In genomic region chr2:154707994-154708393, GRCh38 we compare ENCODE assay signal across 25 cellular contexts. TPM values are rescaled to one million over a fixed set of nuclear protein-coding genes. Genes with fewer than 3 reads are reported as not detected.
"Had no signal": no experiment of that assay in that cellular context is flagged by ENCODE, and none has a peak within 500 bp of the region (broad histone marks: within the 10 kb centered on the region; RNA-seq: fewer than 3 reads in every experiment).

No MANE protein-coding gene starts in this region.

- H3K36me3 ChIP-seq: esophagus squamous epithelium, gastroesophageal sphincter, neutrophil, spleen, tibial nerve, upper lobe of right lung, vagina had no signal

- H3K27ac ChIP-seq: esophagus squamous epithelium, gastroesophageal sphincter, hepatocyte, neutrophil, spleen, testis, tibial nerve, upper lobe of right lung, vagina had no signal

- H3K4me1 ChIP-seq: esophagus squamous epithelium, gastroesophageal sphincter, spleen, testis, tibial nerve, upper lobe of right lung, vagina had no signal

- H3K27me3 ChIP-seq: esophagus squamous epithelium, gastroesophageal sphincter, hepatocyte, neutrophil, spleen, testis, tibial nerve, upper lobe of right lung, vagina had no signal

- H3K4me3 ChIP-seq: esophagus squamous epithelium, gastroesophageal sphincter, hepatocyte, spleen, testis, tibial nerve, upper lobe of right lung, vagina had no signal

- DNase-seq: effector memory CD8-positive, alpha-beta T cell; esophagus squamous epithelium; foreskin fibroblast; glutamatergic neuron; mammary epithelial cell; naive thymus-derived CD4-positive, alpha-beta T cell; nephron progenitor cell; spleen; stimulated activated CD4-positive, alpha-beta T cell treated with anti-CD3 and anti-CD28 coated beads, Interleukin-2, amount 100 ng/mL, for 24 hours; stimulated activated CD4-positive, alpha-beta T cell treated with anti-CD3 and anti-CD28 coated beads, Interleukin-4, amount 100 ng/mL, for 4 hours; stimulated activated naive B cell treated with anti-CD40 and anti-IgM and Interleukin-4, amounts not matched to agents 10 μg/mL and 1 μg/mL and 100 μg/mL, for 72 hours; stimulated activated naive CD8-positive, alpha-beta T cell treated with anti-CD3 and anti-CD28 coated beads, Interleukin-15, amount 100 ng/mL, for 72 hours; testis; upper lobe of right lung had no signal

- H3K9me3 ChIP-seq: esophagus squamous epithelium, gastroesophageal sphincter, neutrophil, spleen, testis, tibial nerve, upper lobe of right lung, vagina had no signal

RNA-seq across cellular contexts. Expression of gene KCNJ3, which starts 9.5 kb away (rescaled TPM):
- total RNA-seq: esophagus squamous epithelium; kidney epithelial cell; mammary epithelial cell; mesenteric fat pad; mononuclear cell; naive thymus-derived CD4-positive, alpha-beta T cell; osteoblast; pulmonary artery endothelial cell; subcutaneous adipose tissue; upper lobe of right lung had no signal
